Comparison of ENCODE assay signal across 8 cellular contexts in genomic region chr17:28744104-28744801, GRCh38. TPM values are rescaled to one million over a fixed set of nuclear protein-coding genes. Genes with fewer than 3 reads are reported as not detected.
DNase-seq lines count a peak whose midpoint lies in the region; ATAC-seq and TF ChIP-seq lines count a peak whose summit lies in the region.

No MANE protein-coding gene starts in this region.

- H3K4me1 ChIP-seq in HUES6 (ENCODE audit: control insufficient read depth, insufficient read depth, low read length) = peaks cover 33% of the 10 kb centered on the region

- peak; percentile 6; the same call in 1 of the 2 replicates for TF ChIP-seq CTCF in 22Rv1 (IDR thresholded peaks at IDR 0.05)
- no peak for TF ChIP-seq CTCF in WERI-Rb-1 (IDR thresholded peaks at IDR 0.05; ENCODE audit: low read depth, low read length)
- no peak for TF ChIP-seq CTCF in cardiac fibroblast (IDR thresholded peaks at IDR 0.05; ENCODE audit: low read depth, low read length)
- no peak for TF ChIP-seq CTCF in kidney epithelial cell (IDR thresholded peaks at IDR 0.05; ENCODE audit: insufficient read depth, low read length, poor library complexity, severe bottlenecking)

- H3K9me3 ChIP-seq in HUES6 (ENCODE audit: control insufficient read depth, insufficient read depth, low read depth, low read length) = no peaks in the 10 kb centered on the region
- no peaks in the 10 kb centered on the region for H3K9me3 ChIP-seq in WERI-Rb-1 (ENCODE audit: severe bottlenecking)

- H3K9ac ChIP-seq in HUES6 (ENCODE audit: low read length) = peak overlapping the region; percentile 99

- H3K4me3 ChIP-seq in HUES6 (ENCODE audit: low read depth, low read length) (peak overlapping the region; percentile 71), WERI-Rb-1 (ENCODE audit: low read depth, low read length) (peak overlapping the region; percentile 87), cardiac fibroblast (replicated peaks in 1 of 2; ENCODE audit: low read depth in 2 of 2, low read length in 2 of 2) (peak overlapping the region; percentile 68 to 82), kidney epithelial cell (ENCODE audit: low read depth, low read length) (peak overlapping the region; percentile 59)

- H3K36me3 ChIP-seq in HUES6 (ENCODE audit: control insufficient read depth, insufficient read depth, low read length) (peaks cover 56% of the 10 kb centered on the region), WERI-Rb-1 (peaks cover 52% of the 10 kb centered on the region), kidney epithelial cell (ENCODE audit: control insufficient read depth, insufficient read depth, low read length) (peaks cover 6% of the 10 kb centered on the region)

- no peaks in the 10 kb centered on the region for H3K27me3 ChIP-seq in HUES6 (ENCODE audit: control insufficient read depth, insufficient read depth, low read length)
- H3K27me3 ChIP-seq in WERI-Rb-1 (ENCODE audit: insufficient read depth, low read depth, severe bottlenecking) = no peaks in the 10 kb centered on the region
- H3K27me3 ChIP-seq in kidney epithelial cell (ENCODE audit: control insufficient read depth, insufficient read depth, low read length) = no peaks in the 10 kb centered on the region

- peak; percentile 13 for ATAC-seq in GM18868 (IDR thresholded peaks at IDR 0.05; ENCODE audit: unreplicated experiment)

- peak overlapping the region; percentile 96 for H3K27ac ChIP-seq in 22Rv1
- peak overlapping the region; percentile 86 for H3K27ac ChIP-seq in HUES6 (ENCODE audit: low read depth, low read length)
- peak overlapping the region; percentile 93 for H3K27ac ChIP-seq in WERI-Rb-1

- DNase-seq in WERI-Rb-1 (peak; percentile 50), cardiac fibroblast (ENCODE audit: low read depth in 2 of 2) (peak; percentile 56 to 78), kidney epithelial cell (ENCODE audit: low read depth) (no peak), NOMO-1 treated with dmso at 0.1 percent for 144 hours (lab: John Stamatoyannopoulos, UW; ENCODE audit: unreplicated experiment) (no peak)
- DNase-seq in stimulated activated CD4-positive, alpha-beta T cell treated with anti-CD3 and anti-CD28 coated beads, Interleukin-2, amount 100 ng/mL, for 4 hours (ENCODE audit: low read depth) = peak; percentile 63

RNA-seq across cellular contexts. Expression of gene TRAF4, which starts 0.4 kb away (rescaled TPM):
- total RNA-seq in kidney epithelial cell = 163 and 174 TPM in 2 replicates

RNA-seq across cellular contexts. Expression of gene NEK8, which starts 15.7 kb away (rescaled TPM):
- total RNA-seq in kidney epithelial cell = 4.3 TPM in 2 replicates

RNA-seq across cellular contexts. Expression of gene TLCD1, which starts 18.2 kb away (rescaled TPM):
- total RNA-seq in kidney epithelial cell = 4.7 and 5.1 TPM in 2 replicates

RNA-seq across cellular contexts. Expression of gene RPL23A, which starts 24.5 kb away (rescaled TPM):
- total RNA-seq in kidney epithelial cell = 604 and 716 TPM in 2 replicates

RNA-seq across cellular contexts. Expression of gene RAB34, which starts 26.6 kb away (rescaled TPM):
- 283 and 314 TPM in 2 replicates for total RNA-seq in kidney epithelial cell

Comparison
In these comparisons a context has a peak if more than half of its experiments do, and no peak if none do; other contexts are left out.
1. DNase-seq: peak in WERI-Rb-1 (single experiment), cardiac fibroblast (2 of 2) and stimulated activated CD4-positive, alpha-beta T cell treated with anti-CD3 and anti-CD28 coated beads, Interleukin-2, amount 100 ng/mL, for 4 hours (single experiment); none in kidney epithelial cell (single experiment) and NOMO-1 treated with dmso at 0.1 percent for 144 hours (single experiment).
2. Peak in every context shown above with its lines, with median percentiles within 50 percentile points of each other: H3K27ac ChIP-seq and H3K4me3 ChIP-seq.